Comparison of ENCODE assay signal across 8 cellular contexts in genomic region chr12:111686574-111687105, GRCh38. TPM values are rescaled to one million over a fixed set of nuclear protein-coding genes. Genes with fewer than 3 reads are reported as not detected.
DNase-seq lines count a peak whose midpoint lies in the region; ATAC-seq and TF ChIP-seq lines count a peak whose summit lies in the region.

No MANE protein-coding gene starts in this region.

- H3K36me3 Mint-ChIP-seq in activated B cell treated with CpG ODN at 0.5 μM for 24 hours (ENCODE audit: low read depth) = peaks cover 33% of the 10 kb centered on the region

- H3K4me3 Mint-ChIP-seq in activated B cell treated with CpG ODN at 0.5 μM for 24 hours = peak overlapping the region; percentile 93

- no peak for TF ChIP-seq RAD21 in HCT116 (IDR thresholded peaks at IDR 0.05; ENCODE audit: low read depth)

- no peaks in the 10 kb centered on the region for H4K20me1 ChIP-seq in HCT116 (ENCODE audit: insufficient read depth)

- no peak overlapping the region for H2AFZ ChIP-seq in HCT116 (ENCODE audit: low read depth, low read length, poor library complexity, severe bottlenecking)

- peaks cover 0 to 19% of the 10 kb centered on the region in 2 experiments for H3K4me1 ChIP-seq in HCT116 (ENCODE audit: control insufficient read depth in 1 of 2, insufficient read depth in 2 of 2, low read length in 2 of 2)
- peaks cover 0 to 25% of the 10 kb centered on the region in 2 donors for H3K4me1 ChIP-seq in right atrium auricular region

- no peak for DNase-seq in HCT116 (ENCODE audit: low read depth, low spot score)
- no peak for DNase-seq in activated B cell treated with CpG ODN at 0.5 μM for 24 hours
- DNase-seq in right atrium auricular region (ENCODE audit: low spot score) = no peak
- DNase-seq in SW 1271 (lab: John Stamatoyannopoulos, UW) = no peak
- DNase-seq in stimulated activated CD4-positive, alpha-beta T cell treated with anti-CD3 and anti-CD28 coated beads, Interleukin-2, amount 100 ng/mL, for 24 hours = no peak

- no peak for TF ChIP-seq POLR2A in HCT116 (IDR thresholded peaks at IDR 0.05; ENCODE audit: borderline replicate concordance, extremely low read depth, insufficient read depth, insufficient read length)

- no peaks in the 10 kb centered on the region for H3K27me3 Mint-ChIP-seq in activated B cell treated with CpG ODN at 0.5 μM for 24 hours

- H3K9ac ChIP-seq in HCT116 (ENCODE audit: low read length) = peak overlapping the region; percentile 91

- ATAC-seq in HCT116 (0 out of 2 replicates have a peak, but pooled peaks have one; percentile 0), activated B cell treated with CpG ODN at 0.5 μM for 24 hours (ENCODE audit: low read depth) (no peak), GM21529 (IDR thresholded peaks at IDR 0.05; ENCODE audit: unreplicated experiment) (no peak), GM19324 (IDR thresholded peaks at IDR 0.05; ENCODE audit: low FRiP score, unreplicated experiment) (no peak)

- peaks cover 41% of the 10 kb centered on the region for H3K4me1 Mint-ChIP-seq in activated B cell treated with CpG ODN at 0.5 μM for 24 hours

- intact Hi-C loops in HCT116 (cut with micrococcal nuclease) = loop anchor here (1.0 kb wide), 1 partner anchor 127 kb away; no protein-coding TSS in a partner anchor
- intact Hi-C loops in activated B cell treated with CpG ODN at 0.5 μM for 24 hours (cut with micrococcal nuclease) = loop anchor here (2.0 to 10.0 kb wide), 6 partner anchors 78 to 731 kb away; partner anchors contain the start of genes ALDH2, ATXN2, HECTD4 and MAPKAPK5

- RAD21 ChIA-PET in HCT116 (lab: Charles Lee; ENCODE audit: low non-redundant PET in 1 of 2, low total read pairs in 2 of 2, uncharacterized antibody in 2 of 2, unreplicated experiment in 2 of 2) = no interaction called here

- H3K9me3 ChIP-seq in HCT116 (ENCODE audit: control insufficient read depth in 1 of 2, insufficient read depth in 1 of 2, low read depth in 1 of 2, low read length in 2 of 2) = no peaks in the 10 kb centered on the region
- H3K9me3 ChIP-seq in right atrium auricular region = no peaks in the 10 kb centered on the region

- no peak for TF ChIP-seq CTCF in HCT116 (IDR thresholded peaks at IDR 0.05 in 2 of 3, conservative IDR thresholded peaks at IDR 0.05 in 1 of 3; ENCODE audit: borderline replicate concordance in 1 of 3, insufficient read depth in 1 of 3, low read depth in 2 of 3, low read length in 2 of 3)
- TF ChIP-seq CTCF in activated B cell treated with CpG ODN at 0.5 μM for 24 hours (IDR thresholded peaks at IDR 0.05) = no peak
- no peak for TF ChIP-seq CTCF in right atrium auricular region (IDR thresholded peaks at IDR 0.05)

- H3K27ac Mint-ChIP-seq in activated B cell treated with CpG ODN at 0.5 μM for 24 hours = peak overlapping the region; percentile 95

- CTCF ChIA-PET in HCT116 (lab: Charles Lee) = no interaction called here
- CTCF ChIA-PET in activated B cell treated with CpG ODN at 0.5 μM for 24 hours (lab: Charles Lee) = no interaction called here

- H3K4me3 ChIP-seq in HCT116 (replicated peaks in 1 of 2; ENCODE audit: low read depth in 1 of 2, low read length in 2 of 2) (peak overlapping the region; percentile 90 to 96), right atrium auricular region (peak overlapping the region; percentile 95 to 99), skin epidermis (peak overlapping the region; percentile 68 to 99 (median 89))

- H3K36me3 ChIP-seq in HCT116 (ENCODE audit: control insufficient read depth in 1 of 2, insufficient read depth in 2 of 2, low read length in 2 of 2) (peaks cover 10 to 12% of the 10 kb centered on the region in 2 experiments), right atrium auricular region (peaks cover 14% of the 10 kb centered on the region)

- H3K9me3 Mint-ChIP-seq in activated B cell treated with CpG ODN at 0.5 μM for 24 hours = no peaks in the 10 kb centered on the region

- no TSS peak for BruUV-seq in HCT116 (replicated peaks; lab: Mats Ljungman, UMichigan)

- H3K27me3 ChIP-seq in HCT116 (ENCODE audit: insufficient read depth, low read length) (no peaks in the 10 kb centered on the region), right atrium auricular region (no peaks in the 10 kb centered on the region)

- H3K9me2 ChIP-seq in HCT116 (ENCODE audit: insufficient read depth) = no peaks in the 10 kb centered on the region

- H3K4me2 ChIP-seq in HCT116 (ENCODE audit: low read length) = peak overlapping the region; percentile 77

- H3K27ac ChIP-seq in HCT116 (ENCODE audit: low read depth, low read length) (peak overlapping the region; percentile 78), right atrium auricular region (peak overlapping the region; percentile 89 to 90), skin epidermis (peak overlapping the region; percentile 63 to 96 (median 92))

- POLR2A ChIA-PET in HCT116 (lab: Charles Lee) = interaction anchor here (0.6 kb wide), 1 partner anchor 102 kb away, joined by 5 read pairs; no protein-coding TSS in a partner anchor
- POLR2A ChIA-PET in activated B cell treated with CpG ODN at 0.5 μM for 24 hours (lab: Charles Lee) = interaction anchor here (0.5 to 3.1 kb wide), 11 partner anchors 11 to 1607 kb away, joined by 3 to 20 read pairs (median 3); partner anchors contain the start of genes ATXN2, ERP29, MAPKAPK5 and OAS2

- H3K79me2 ChIP-seq in HCT116 (ENCODE audit: insufficient read depth, low read length) = peaks cover 51% of the 10 kb centered on the region

TF ChIP-seq in HCT116, 20 proteins besides CTCF, POLR2A, EP300 and RAD21:
- no peak for TF ChIP-seq EZH2 (IDR thresholded peaks at IDR 0.05)
- no peak for TF ChIP-seq EZH2phosphoT487 (IDR thresholded peaks at IDR 0.05; ENCODE audit: borderline replicate concordance)
- no peak for TF ChIP-seq YY1 (IDR thresholded peaks at IDR 0.05; ENCODE audit: extremely low read depth, insufficient replicate concordance, low read depth, low read length)
- 0 out of 2 replicates have a peak, but pooled peaks have one; percentile 9 for TF ChIP-seq SIN3A (IDR thresholded peaks at IDR 0.05; ENCODE audit: low read depth)
- no peak for TF ChIP-seq ZFX (IDR thresholded peaks at IDR 0.05)

RNA-seq across cellular contexts. Expression of gene ACAD10, which starts 0.8 kb away (rescaled TPM):
- 25.3 TPM for total RNA-seq in HCT116 (2021; ENCODE audit: unreplicated experiment)
- 16.3 and 16.7 TPM in 2 replicates for polyA plus RNA-seq in HCT116 (2012)
- 33.3 and 45.1 TPM in 2 replicates for total RNA-seq in activated B cell treated with CpG ODN at 0.5 μM for 24 hours
- 10 to 100 TPM; 13.0 to 18.2 TPM for total RNA-seq in right atrium auricular region

RNA-seq across cellular contexts. Expression of gene BRAP, which starts 0.9 kb away (rescaled TPM):
- 16.7 TPM for total RNA-seq in HCT116 (2021; ENCODE audit: unreplicated experiment)
- polyA plus RNA-seq in HCT116 (2012) = 13.8 and 15.7 TPM in 2 replicates
- 24.1 and 24.2 TPM in 2 replicates for total RNA-seq in activated B cell treated with CpG ODN at 0.5 μM for 24 hours
- 10 to 100 TPM; 10.1 to 13.4 TPM for total RNA-seq in right atrium auricular region
